Comparison of ENCODE assay signal across 19 cellular contexts in genomic region chr7:69722836-69723235, GRCh38.
"Had no signal": no experiment of that assay in that cellular context is flagged by ENCODE, and none has a peak within 500 bp of the region (broad histone marks: within the 10 kb centered on the region; RNA-seq: fewer than 3 reads in every experiment).

No MANE protein-coding gene starts in this region.

- H3K4me1 Mint-ChIP-seq: activated CD4-positive, alpha-beta memory T cell treated with anti-CD3 and anti-CD28 coated beads, Interleukin-2, amount 10 ng/mL, durations not matched to agents 7 days and 5 days; activated CD4-positive, alpha-beta T cell treated with anti-CD3 and anti-CD28 coated beads for 36 hours; activated naive CD8-positive, alpha-beta T cell treated with anti-CD3 and anti-CD28 coated beads, Interleukin-2, amount 10 ng/mL, durations not matched to agents 7 days and 5 days; T-cell had no signal

- H3K27ac ChIP-seq: ascending aorta, coronary artery, tibial artery, vagina, VCaP had no signal

- H3K4me3 Mint-ChIP-seq: activated CD4-positive, alpha-beta memory T cell treated with anti-CD3 and anti-CD28 coated beads, Interleukin-2, amount 10 ng/mL, durations not matched to agents 7 days and 5 days; activated CD4-positive, alpha-beta T cell treated with anti-CD3 and anti-CD28 coated beads for 36 hours; activated naive CD8-positive, alpha-beta T cell treated with anti-CD3 and anti-CD28 coated beads, Interleukin-2, amount 10 ng/mL, durations not matched to agents 7 days and 5 days; activated T-cell treated with anti-CD3 and anti-CD28 coated beads, Interleukin-2, amount 50 U/mL, for 72 hours; mesothelial cell of epicardium; naive B cell; T-cell had no signal

- H3K4me3 ChIP-seq: ascending aorta, coronary artery, tibial artery, vagina had no signal

- ATAC-seq: activated CD4-positive, alpha-beta T cell treated with anti-CD3 and anti-CD28 coated beads for 36 hours; activated T-cell treated with anti-CD3 and anti-CD28 coated beads, Interleukin-2, amount 50 U/mL, for 72 hours; left ventricle myocardium superior; T-cell had no signal

- H3K36me3 ChIP-seq: ascending aorta, tibial artery, vagina had no signal

- H3K36me3 Mint-ChIP-seq: activated naive CD8-positive, alpha-beta T cell treated with anti-CD3 and anti-CD28 coated beads, Interleukin-2, amount 10 ng/mL, durations not matched to agents 7 days and 5 days; mesothelial cell of epicardium; T-cell had no signal

- H3K4me1 ChIP-seq: ascending aorta, tibial artery had no signal

- H3K9me3 ChIP-seq: ascending aorta, tibial artery, vagina had no signal

- H3K9me3 Mint-ChIP-seq: activated CD4-positive, alpha-beta memory T cell treated with anti-CD3 and anti-CD28 coated beads, Interleukin-2, amount 10 ng/mL, durations not matched to agents 7 days and 5 days; activated T-cell treated with anti-CD3 and anti-CD28 coated beads, Interleukin-2, amount 50 U/mL, for 72 hours; mesothelial cell of epicardium had no signal

- H3K27me3 ChIP-seq: ascending aorta, tibial artery, vagina had no signal

- DNase-seq: activated CD4-positive, alpha-beta memory T cell treated with anti-CD3 and anti-CD28 coated beads, Interleukin-2, amount 10 ng/mL, durations not matched to agents 7 days and 5 days; activated CD4-positive, alpha-beta T cell treated with anti-CD3 and anti-CD28 coated beads for 36 hours; activated CD8-positive, alpha-beta memory T cell treated with anti-CD3 and anti-CD28 coated beads, Interleukin-2, amount 50 U/mL, for 4 hours; activated naive CD8-positive, alpha-beta T cell treated with anti-CD3 and anti-CD28 coated beads, Interleukin-2, amount 10 ng/mL, durations not matched to agents 7 days and 5 days; activated T-cell treated with anti-CD3 and anti-CD28 coated beads, Interleukin-2, amount 50 U/mL, for 72 hours; effector CD4-positive, alpha-beta T cell; foreskin melanocyte; kidney; left ventricle myocardium superior; naive B cell; posterior cingulate gyrus; small intestine; T-cell; tibial artery had no signal

- H3K27me3 Mint-ChIP-seq: naive B cell had no signal

- FAIRE-seq: kidney, small intestine had no signal

- H3K27ac Mint-ChIP-seq: activated CD4-positive, alpha-beta memory T cell treated with anti-CD3 and anti-CD28 coated beads, Interleukin-2, amount 10 ng/mL, durations not matched to agents 7 days and 5 days; activated CD4-positive, alpha-beta T cell treated with anti-CD3 and anti-CD28 coated beads for 36 hours; activated naive CD8-positive, alpha-beta T cell treated with anti-CD3 and anti-CD28 coated beads, Interleukin-2, amount 10 ng/mL, durations not matched to agents 7 days and 5 days; activated T-cell treated with anti-CD3 and anti-CD28 coated beads, Interleukin-2, amount 50 U/mL, for 72 hours; mesothelial cell of epicardium; naive B cell; T-cell had no signal
